Comparison of ENCODE assay signal across 9 cellular contexts in the genomic region with DNA sequence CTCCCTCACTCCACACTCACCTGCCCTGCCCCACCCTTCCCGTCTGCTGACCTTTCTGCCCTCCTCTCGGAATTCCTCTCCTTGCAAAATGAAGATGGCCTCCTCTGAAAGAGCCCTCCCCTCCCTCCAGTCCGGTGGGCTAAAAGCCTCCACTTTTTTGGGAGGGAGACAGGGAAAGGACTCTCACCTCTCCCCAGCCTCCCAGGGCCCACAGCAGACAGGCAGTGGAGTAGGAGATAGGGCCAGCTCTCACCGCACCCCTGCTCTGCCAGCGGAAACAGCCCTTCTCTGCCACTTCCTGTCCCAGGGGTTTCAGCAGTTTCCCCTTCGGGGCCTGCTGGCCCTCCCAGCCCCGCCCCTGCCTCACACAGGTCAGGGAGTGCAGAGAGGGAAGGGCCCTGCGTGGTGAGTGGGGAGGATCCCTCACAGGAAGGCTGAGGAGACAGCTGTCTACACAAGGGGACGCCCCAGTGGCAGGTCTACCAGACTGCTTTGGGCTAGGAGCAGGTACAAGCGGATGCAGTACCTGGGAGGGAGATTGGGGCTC.
DNase-seq lines count a peak whose midpoint lies in the region; ATAC-seq and TF ChIP-seq lines count a peak whose summit lies in the region.
"Had no signal": no experiment of that assay in that cellular context is flagged by ENCODE, and none has a peak within 500 bp of the region (broad histone marks: within the 10 kb centered on the region; RNA-seq: fewer than 3 reads in every experiment).

No MANE protein-coding gene starts in this region.

- ATAC-seq in GM18499 (IDR thresholded peaks at IDR 0.05; ENCODE audit: insufficient read depth, unreplicated experiment) (peak; percentile 97), HG02588 (IDR thresholded peaks at IDR 0.05; ENCODE audit: unreplicated experiment) (peak; percentile 98)

- no peak for TF ChIP-seq POLR2A in NB4 (IDR thresholded peaks at IDR 0.05; ENCODE audit: extremely low read depth, insufficient read length)

- H3K4me3 ChIP-seq in NB4 (ENCODE audit: low read depth, low read length) = no peak overlapping the region
- H3K4me3 ChIP-seq: SK-N-MC had no signal

- DNase-seq in NB4 (ENCODE audit: low read depth) (peak; percentile 90), iPS-NIHi7 (ENCODE audit: extremely low spot score) (peak; percentile 72), SHP77 treated with DMSO at 0.1 percent for 48 hours (lab: John Stamatoyannopoulos, UW) (no peak), NCI-H446 (lab: John Stamatoyannopoulos, UW) (no peak)
- peak in 2 of 3 experiments; percentile 55 to 81 for DNase-seq in activated CD8-positive, alpha-beta memory T cell treated with anti-CD3 and anti-CD28 coated beads for 48 hours (ENCODE audit: low read depth in 2 of 3, low spot score in 2 of 3)
- DNase-seq in stimulated activated CD8-positive, alpha-beta memory T cell treated with anti-CD3 and anti-CD28 coated beads, Interleukin-4, amount 100 ng/mL, for 1 hour (ENCODE audit: low read depth in 2 of 2, low spot score in 1 of 2) = peak; percentile 49 to 68

- peak; percentile 18 for TF ChIP-seq CTCF in NB4 (IDR thresholded peaks at IDR 0.05; ENCODE audit: low read depth, low read length)

Comparison
In these comparisons a context has a peak if more than half of its experiments do, and no peak if none do; other contexts are left out.
1. DNase-seq: peak in NB4 (single experiment), activated CD8-positive, alpha-beta memory T cell treated with anti-CD3 and anti-CD28 coated beads for 48 hours (2 of 3), iPS-NIHi7 (single experiment) and stimulated activated CD8-positive, alpha-beta memory T cell treated with anti-CD3 and anti-CD28 coated beads, Interleukin-4, amount 100 ng/mL, for 1 hour (2 of 2); none in SHP77 treated with DMSO at 0.1 percent for 48 hours (single experiment) and NCI-H446 (0 of 2).